In genomic region chr18:51017140-51017874, GRCh38 we compare ENCODE assay signal across 25 cellular contexts. TPM values are rescaled to one million over a fixed set of nuclear protein-coding genes. Genes with fewer than 3 reads are reported as not detected.
A peak's percentile ranks its signal among the peaks of the same experiment; 100 is the strongest.
DNase-seq lines count a peak whose midpoint lies in the region; ATAC-seq and TF ChIP-seq lines count a peak whose summit lies in the region.
"Had no signal": no experiment of that assay in that cellular context is flagged by ENCODE, and none has a peak within 500 bp of the region (broad histone marks: within the 10 kb centered on the region; RNA-seq: fewer than 3 reads in every experiment).

No MANE protein-coding gene starts in this region.

- no peak for TF ChIP-seq CTCF in thyroid gland (IDR thresholded peaks at IDR 0.05)

- peaks cover 11% of the 10 kb centered on the region; the same call in 1 of the 2 replicates for H4K20me1 ChIP-seq in BLaER1

- H3K27me3 ChIP-seq in BLaER1, result no peaks in the 10 kb centered on the region
- no peaks in the 10 kb centered on the region for H3K27me3 ChIP-seq in thyroid gland
- H3K27me3 ChIP-seq: upper lobe of left lung had no signal

- H3K4me3 ChIP-seq in BLaER1 (no peak overlapping the region), thyroid gland (replicated peaks in 1 of 3) (no peak overlapping the region)
- H3K4me3 ChIP-seq: A549, lung, upper lobe of left lung had no signal

- H3K27ac ChIP-seq in BLaER1, result 0 out of 2 replicates have a peak overlapping the region, but pooled peaks have one; percentile 4
- H3K27ac ChIP-seq in thyroid gland, result no peak overlapping the region
- H3K27ac ChIP-seq: A549, parathyroid adenoma, upper lobe of left lung had no signal

- intact Hi-C loops in left colon (cut with DNase I, micrococcal nuclease), result no loop called here
- intact Hi-C loops in thyroid gland (cut with DNase I), result no loop called here

- peaks cover 11% of the 10 kb centered on the region for H3K4me1 ChIP-seq in BLaER1
- H3K4me1 ChIP-seq in thyroid gland, result no peaks in the 10 kb centered on the region
- H3K4me1 ChIP-seq: A549, parathyroid adenoma, upper lobe of left lung had no signal

- TF ChIP-seq POLR2A in thyroid gland (IDR thresholded peaks at IDR 0.05), result no peak

- H3K9me3 ChIP-seq in BLaER1 (peaks cover 14% of the 10 kb centered on the region), thyroid gland (no peaks in the 10 kb centered on the region)
- H3K9me3 ChIP-seq: A549, upper lobe of left lung had no signal

- DNase-seq in LHCN-M2 (ENCODE audit: low read depth), result peak; percentile 50
- DNase-seq in ecto neural progenitor cell (ENCODE audit: low spot score), result peak; percentile 56
- DNase-seq in myocyte (ENCODE audit: low read depth), result peak; percentile 87
- no peak for DNase-seq in NCI-H69 (lab: John Stamatoyannopoulos, UW)
- DNase-seq in left colon, result no peak
- DNase-seq in thyroid gland, result no peak
- no peak for DNase-seq in NAMALWA (ENCODE audit: low spot score)
- DNase-seq: activated CD4-positive, alpha-beta T cell treated with anti-CD3 and anti-CD28 coated beads, Interleukin-2, amount 50 U/mL, for 1 hour; activated CD8-positive, alpha-beta memory T cell treated with anti-CD3 and anti-CD28 coated beads, Interleukin-2, amount 50 U/mL, for 48 hours; activated gamma-delta T cell; HFFc6; KBM-7; MV-4-11; naive B cell; NCI-H2081 treated with DMSO at 0.1 percent for 48 hours; NCI-H526; Right ventricle myocardium superior; stimulated activated CD4-positive, alpha-beta T cell treated with anti-CD3 and anti-CD28 coated beads, Interleukin-1b, Interleukin-23, amount 100 ng/mL, for 48 hours; stimulated activated naive CD8-positive, alpha-beta T cell treated with anti-CD3 and anti-CD28 coated beads, Interleukin-15, amount 100 ng/mL, for 72 hours; T-helper 1 cell; upper lobe of left lung had no signal

- peak overlapping the region; percentile 39 for H3K4me2 ChIP-seq in BLaER1
- H3K4me2 ChIP-seq: A549 had no signal

- 80% methylated on average over 7 to 8 of the region's 8 CpGs for WGBS in thyroid gland, 2 donors

- peaks cover 37% of the 10 kb centered on the region; the same call in 1 of the 2 replicates for H3K36me3 ChIP-seq in BLaER1
- H3K36me3 ChIP-seq in thyroid gland, result no peaks in the 10 kb centered on the region

- peak overlapping the region; percentile 24; the same call in 1 of the 2 replicates for H3K9ac ChIP-seq in BLaER1
- H3K9ac ChIP-seq: parathyroid adenoma had no signal

- ATAC-seq in left colon, result no peak
- ATAC-seq: A549; stimulated activated naive CD8-positive, alpha-beta T cell treated with anti-CD3 and anti-CD28 coated beads, Interleukin-15, amount 100 ng/mL, for 72 hours had no signal

RNA-seq across cellular contexts. Expression of gene SMAD4, which starts 12.7 kb away (rescaled TPM):
- total RNA-seq in LHCN-M2 (2014; rRNA removed), result 87.8 and 97.5 TPM in 2 replicates
- 33.3 TPM for polyA plus RNA-seq in LHCN-M2 (2012)
- total RNA-seq in myocyte, result 130 and 132 TPM in 2 replicates
- polyA plus RNA-seq in myocyte (2012), result 55.6 TPM
- total RNA-seq in left colon, result 100 to 1,000 TPM in 1 of 2 donors, 10 to 100 TPM in 1; 76.1 to 100 TPM
- 100 to 1,000 TPM; 163 to 305 (median 250) TPM for total RNA-seq in thyroid gland

RNA-seq across cellular contexts. Expression of gene ELAC1, which starts 49.5 kb away (rescaled TPM):
- total RNA-seq in LHCN-M2 (2014; rRNA removed), result 4.9 and 6.7 TPM in 2 replicates
- 7.7 TPM for polyA plus RNA-seq in LHCN-M2 (2012)
- 3.2 and 3.5 TPM in 2 replicates for total RNA-seq in myocyte
- 7.1 TPM for polyA plus RNA-seq in myocyte (2012)
- 1 to 10 TPM; 8.6 to 9.4 TPM for total RNA-seq in left colon
- 10 to 100 TPM in 3 of 4 donors, 1 to 10 TPM in 1; 9.3 to 23.5 (median 16.3) TPM for total RNA-seq in thyroid gland

Comparison
In these comparisons a context has a peak if more than half of its experiments do, and no peak if none do; other contexts are left out.
1. DNase-seq: peak in LHCN-M2 (single experiment), ecto neural progenitor cell (single experiment) and myocyte (single experiment); none in NCI-H69 (single experiment), left colon (0 of 2), thyroid gland (0 of 2) and NAMALWA (single experiment).